23 cellular contexts compared by ENCODE assay signal in genomic region chr2:181046833-181047232, GRCh38.
DNase-seq lines count a peak whose midpoint lies in the region; ATAC-seq, FAIRE-seq and TF ChIP-seq lines count a peak whose summit lies in the region.
"Had no signal": no experiment of that assay in that cellular context is flagged by ENCODE, and none has a peak within 500 bp of the region (broad histone marks: within the 10 kb centered on the region; RNA-seq: fewer than 3 reads in every experiment).

No MANE protein-coding gene starts in this region.

- no peaks in the 10 kb centered on the region for H3K36me3 Mint-ChIP-seq in astrocyte (ENCODE audit: low read depth, unreplicated experiment)
- no peaks in the 10 kb centered on the region for H3K36me3 Mint-ChIP-seq in naive thymus-derived CD8-positive, alpha-beta T cell
- H3K36me3 Mint-ChIP-seq: activated naive CD8-positive, alpha-beta T cell treated with anti-CD3 and anti-CD28 coated beads for 36 hours; CD14-positive monocyte had no signal

- H3K27me3 ChIP-seq in astrocyte (ENCODE audit: insufficient read depth, low read length): no peaks in the 10 kb centered on the region
- H3K27me3 ChIP-seq in suprapubic skin: no peaks in the 10 kb centered on the region
- H3K27me3 ChIP-seq: brain microvascular endothelial cell, colonic mucosa, sigmoid colon had no signal

- H3K79me2 ChIP-seq in astrocyte (ENCODE audit: insufficient read depth, low read length): peaks cover 99% of the 10 kb centered on the region

- WGBS in suprapubic skin: 83% methylated on average over 1 of the region's 1 CpG

- no peaks in the 10 kb centered on the region for H3K27me3 Mint-ChIP-seq in astrocyte (ENCODE audit: low read depth, unreplicated experiment)
- H3K27me3 Mint-ChIP-seq in naive thymus-derived CD8-positive, alpha-beta T cell: no peaks in the 10 kb centered on the region
- H3K27me3 Mint-ChIP-seq: activated naive CD8-positive, alpha-beta T cell treated with anti-CD3 and anti-CD28 coated beads for 36 hours had no signal

- no peak for TF ChIP-seq EP300 in suprapubic skin (IDR thresholded peaks at IDR 0.05)

- POLR2A ChIA-PET in naive thymus-derived CD8-positive, alpha-beta T cell (lab: Charles Lee): no interaction called here

- H2AFZ ChIP-seq in astrocyte (ENCODE audit: low read depth, low read length): no peak overlapping the region

- DNase-seq in astrocyte (ENCODE audit: low read depth) (no peak), GM12892 (ENCODE audit: insufficient read length) (no peak), suprapubic skin (ENCODE audit: low spot score in 2 of 2) (no peak)
- no peak for DNase-seq in naive thymus-derived CD8-positive, alpha-beta T cell
- DNase-seq: activated CD4-positive, alpha-beta T cell treated with anti-CD3 and anti-CD28 coated beads for 1 hour; activated CD8-positive, alpha-beta memory T cell treated with anti-CD3 and anti-CD28 coated beads, Interleukin-2, amount 50 U/mL, for 4 hours; activated naive CD8-positive, alpha-beta T cell treated with anti-CD3 and anti-CD28 coated beads for 36 hours; brain microvascular endothelial cell; colonic mucosa; endodermal cell; GOT3; left cardiac atrium; NCI-H146; NCI-H748 treated with DMSO at 0.1 percent for 48 hours; nephron progenitor cell; sigmoid colon had no signal

- H4K20me1 ChIP-seq in astrocyte (ENCODE audit: insufficient read depth, low read length): peaks cover 60% of the 10 kb centered on the region

- H3K4me3 ChIP-seq in astrocyte (ENCODE audit: insufficient read depth, low read depth, low read length) (no peak overlapping the region), suprapubic skin (no peak overlapping the region)
- H3K4me3 ChIP-seq: colonic mucosa, sigmoid colon, thoracic aorta had no signal

- TF ChIP-seq CTCF in astrocyte (IDR thresholded peaks at IDR 0.05; ENCODE audit: insufficient read depth, low read depth, low read length) (no peak), suprapubic skin (IDR thresholded peaks at IDR 0.05) (no peak)

- no peaks in the 10 kb centered on the region for H3K9me3 Mint-ChIP-seq in astrocyte (ENCODE audit: unreplicated experiment)
- no peaks in the 10 kb centered on the region for H3K9me3 Mint-ChIP-seq in naive thymus-derived CD8-positive, alpha-beta T cell
- H3K9me3 Mint-ChIP-seq: activated naive CD8-positive, alpha-beta T cell treated with anti-CD3 and anti-CD28 coated beads for 36 hours; activated T-helper 2 cell treated with anti-CD3 and anti-CD28 coated beads, Interferon-gamma antibody, Interleukin-2, Interleukin-4, amounts not matched to agents 10 μg/mL and 5 μg/mL and 100 μg/mL, durations not matched to agents 14 hours and 24 hours and 36 hours; CD14-positive monocyte; endodermal cell; nephron progenitor cell had no signal

- TF ChIP-seq POLR2A in GM12892 (IDR thresholded peaks at IDR 0.05; ENCODE audit: low read depth, low read length): no peak
- no peak for TF ChIP-seq POLR2A in suprapubic skin (IDR thresholded peaks at IDR 0.05)

- peaks cover 1% of the 10 kb centered on the region for H3K4me1 Mint-ChIP-seq in astrocyte (ENCODE audit: low read depth, unreplicated experiment)
- peaks cover 2 to 7% (median 6%) of the 10 kb centered on the region in 4 donors for H3K4me1 Mint-ChIP-seq in naive thymus-derived CD8-positive, alpha-beta T cell
- H3K4me1 Mint-ChIP-seq: activated naive CD8-positive, alpha-beta T cell treated with anti-CD3 and anti-CD28 coated beads for 36 hours; nephron progenitor cell had no signal

- H3K4me3 Mint-ChIP-seq in astrocyte (ENCODE audit: unreplicated experiment): no peak overlapping the region
- H3K4me3 Mint-ChIP-seq in naive thymus-derived CD8-positive, alpha-beta T cell: no peak overlapping the region
- H3K4me3 Mint-ChIP-seq: activated naive CD8-positive, alpha-beta T cell treated with anti-CD3 and anti-CD28 coated beads for 36 hours; CD14-positive monocyte; endodermal cell; nephron progenitor cell had no signal

- H3K36me3 ChIP-seq in astrocyte (ENCODE audit: insufficient read depth, low read length) (no peaks in the 10 kb centered on the region), suprapubic skin (no peaks in the 10 kb centered on the region)
- H3K36me3 ChIP-seq: brain microvascular endothelial cell, colonic mucosa, sigmoid colon, thoracic aorta had no signal

- H3K9ac ChIP-seq in astrocyte (ENCODE audit: low read length): no peak overlapping the region

- H3K4me1 ChIP-seq in astrocyte (ENCODE audit: insufficient read depth, low read length) (no peaks in the 10 kb centered on the region), suprapubic skin (no peaks in the 10 kb centered on the region)
- H3K4me1 ChIP-seq: colonic mucosa had no signal

- ATAC-seq in GM18519 (IDR thresholded peaks at IDR 0.05; ENCODE audit: low FRiP score, unreplicated experiment) (peak; percentile 55), GM19395 (IDR thresholded peaks at IDR 0.05; ENCODE audit: unreplicated experiment) (peak; percentile 71), HG02981 (IDR thresholded peaks at IDR 0.05; ENCODE audit: unreplicated experiment) (peak; percentile 47)
- ATAC-seq in naive thymus-derived CD8-positive, alpha-beta T cell: no peak
- ATAC-seq: left cardiac atrium, Right ventricle myocardium inferior had no signal

- peak; percentile 23 for FAIRE-seq in astrocyte (lab: Jason Lieb, UNC)
- FAIRE-seq in GM12892 (lab: Jason Lieb, UNC): no peak

- H3K27ac ChIP-seq in astrocyte (ENCODE audit: low read depth, low read length): no peak overlapping the region
- H3K27ac ChIP-seq in suprapubic skin: no peak overlapping the region
- H3K27ac ChIP-seq: brain microvascular endothelial cell, colonic mucosa, sigmoid colon, thoracic aorta had no signal

- H3K9me3 ChIP-seq in astrocyte (ENCODE audit: insufficient read depth, low read depth, low read length) (no peaks in the 10 kb centered on the region), suprapubic skin (no peaks in the 10 kb centered on the region)
- H3K9me3 ChIP-seq: colonic mucosa, sigmoid colon, thoracic aorta had no signal

- H3K27ac Mint-ChIP-seq in astrocyte (ENCODE audit: unreplicated experiment): no peak overlapping the region
- no peak overlapping the region for H3K27ac Mint-ChIP-seq in naive thymus-derived CD8-positive, alpha-beta T cell
- H3K27ac Mint-ChIP-seq: activated naive CD8-positive, alpha-beta T cell treated with anti-CD3 and anti-CD28 coated beads for 36 hours; activated T-helper 2 cell treated with anti-CD3 and anti-CD28 coated beads, Interferon-gamma antibody, Interleukin-2, Interleukin-4, amounts not matched to agents 10 μg/mL and 5 μg/mL and 100 μg/mL, durations not matched to agents 14 hours and 24 hours and 36 hours; CD14-positive monocyte; endodermal cell; nephron progenitor cell had no signal

- H3K4me2 ChIP-seq in astrocyte (ENCODE audit: low read length): no peak overlapping the region

Comparison
In these comparisons a context has a peak if more than half of its experiments do, and no peak if none do; other contexts are left out.
1. ATAC-seq: peak in GM18519 (single experiment), GM19395 (single experiment) and HG02981 (single experiment); none in naive thymus-derived CD8-positive, alpha-beta T cell (0 of 2).